ENCODE assay signal across 1 cellular context in genomic region chr3:13525827-13526625, GRCh38.
TF ChIP-seq lines count a peak whose summit lies in the region.

No MANE protein-coding gene starts in this region.

TF ChIP-seq in GM23338, 12 proteins besides CTCF, POLR2A, EP300 and RAD21 (continued from another document):
- TF ChIP-seq JUNB (IDR thresholded peaks at IDR 0.05; ENCODE audit: unreplicated experiment): no peak
- TF ChIP-seq CREB1 (CRISPR knock-in tag; IDR thresholded peaks at IDR 0.05; ENCODE audit: low read depth): no peak
- no peak for TF ChIP-seq ZNF331 (CRISPR knock-in tag; IDR thresholded peaks at IDR 0.05; ENCODE audit: low read depth)
- no peak for TF ChIP-seq REST (IDR thresholded peaks at IDR 0.05; ENCODE audit: unreplicated experiment)
- no peak for TF ChIP-seq NANOG (IDR thresholded peaks at IDR 0.05; ENCODE audit: borderline replicate concordance)
- TF ChIP-seq EZH2 (IDR thresholded peaks at IDR 0.05; ENCODE audit: low read depth, unreplicated experiment): no peak
- TF ChIP-seq ZNF462 (CRISPR knock-in tag; IDR thresholded peaks at IDR 0.05): no peak
- TF ChIP-seq STAT1 (IDR thresholded peaks at IDR 0.05; ENCODE audit: unreplicated experiment): no peak
- TF ChIP-seq EZH2phosphoT487 (IDR thresholded peaks at IDR 0.05; ENCODE audit: unreplicated experiment): no peak
- TF ChIP-seq ZNF114 (CRISPR knock-in tag; IDR thresholded peaks at IDR 0.05): no peak
- no peak for TF ChIP-seq POLR2AphosphoS5 (IDR thresholded peaks at IDR 0.05; ENCODE audit: low read depth)
